ENCODE assay signal across 22 cellular contexts in genomic region chr2:39335930-39336329, GRCh38.
"Had no signal": no experiment of that assay in that cellular context is flagged by ENCODE, and none has a peak within 500 bp of the region (broad histone marks: within the 10 kb centered on the region; RNA-seq: fewer than 3 reads in every experiment).

No MANE protein-coding gene starts in this region.

- FAIRE-seq: endothelial cell of umbilical vein had no signal

- H3K27ac ChIP-seq: coronary artery, foreskin keratinocyte, hepatocyte, right atrium auricular region, testis, tibial nerve, upper lobe of right lung, vagina had no signal

- DNase-seq: effector CD4-positive, alpha-beta T cell; endodermal cell; erythroblast; foreskin keratinocyte; head of caudate nucleus; kidney; left colon; mammary epithelial cell; naive thymus-derived CD8-positive, alpha-beta T cell; posterior cingulate gyrus; stimulated activated CD4-positive, alpha-beta T cell treated with anti-CD3 and anti-CD28 coated beads, Interleukin-4, amount 100 ng/mL, for 1 hour; stimulated activated CD8-positive, alpha-beta memory T cell treated with anti-CD3 and anti-CD28 coated beads, Interleukin-4, amount 100 ng/mL, for 48 hours; stimulated activated naive CD8-positive, alpha-beta T cell treated with anti-CD3 and anti-CD28 coated beads, Interleukin-15, Interleukin-2, amounts not matched to agents 100 U/mL and 50 U/mL, for 24 hours; testis; upper lobe of right lung had no signal

- H3K4me1 ChIP-seq: foreskin keratinocyte, testis, tibial nerve, upper lobe of right lung, vagina had no signal

- H3K36me3 ChIP-seq: right atrium auricular region, vagina had no signal

- H3K4me2 ChIP-seq: hepatocyte had no signal

- ATAC-seq: foreskin keratinocyte; left colon; naive thymus-derived CD8-positive, alpha-beta T cell; stimulated activated effector memory CD8-positive, alpha-beta T cell treated with anti-CD3 and anti-CD28 coated beads, Interleukin-12 subunit alpha, Interleukin-12 subunit beta, amount 100 ng/mL, for 72 hours; stimulated activated naive CD8-positive, alpha-beta T cell treated with anti-CD3 and anti-CD28 coated beads, Interleukin-15, Interleukin-2, amounts not matched to agents 100 U/mL and 50 U/mL, for 24 hours; upper lobe of right lung had no signal

- H3K4me3 ChIP-seq: coronary artery, hepatocyte, right atrium auricular region, testis, tibial nerve, upper lobe of right lung, vagina had no signal

- H3K9me3 ChIP-seq: right atrium auricular region, testis, tibial nerve, upper lobe of right lung, vagina had no signal

- H3K27me3 ChIP-seq: foreskin keratinocyte, hepatocyte, right atrium auricular region, testis, tibial nerve, upper lobe of right lung, vagina had no signal

- H2AFZ ChIP-seq: hepatocyte had no signal
